Comparison of ENCODE assay signal across 17 cellular contexts in the genomic region with DNA sequence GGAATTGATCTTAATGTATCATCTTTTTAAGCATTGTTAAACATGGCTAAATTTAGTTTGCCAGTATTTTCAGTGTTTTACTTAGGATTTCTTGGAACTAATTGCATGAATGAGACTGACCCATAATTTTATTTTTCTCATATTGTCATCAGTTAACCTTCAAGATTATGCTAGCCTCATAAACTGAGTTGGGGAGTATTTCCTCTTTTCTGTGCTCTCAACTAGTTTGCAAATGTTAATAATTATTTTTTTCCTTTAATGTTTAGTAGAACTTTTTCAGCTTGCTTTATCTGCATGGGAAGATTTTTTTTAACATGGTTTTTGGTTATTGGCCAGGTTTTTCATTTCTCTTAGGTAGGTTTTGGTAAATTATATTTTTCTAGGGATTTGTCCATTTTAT.
"Had no signal": no experiment of that assay in that cellular context is flagged by ENCODE, and none has a peak within 500 bp of the region (broad histone marks: within the 10 kb centered on the region; RNA-seq: fewer than 3 reads in every experiment).

No MANE protein-coding gene starts in this region.

- H3K4me3 Mint-ChIP-seq: activated CD4-positive, alpha-beta T cell treated with anti-CD3 and anti-CD28 coated beads for 36 hours; activated T-helper 1 cell treated with anti-CD3 and anti-CD28 coated beads, Interleukin-12 subunit alpha, Interleukin-12 subunit beta, Interleukin-2, Interleukin-4 antibody, amounts not matched to agents 30 ng/mL and 10 ng/mL and 1 ng/mL, durations not matched to agents 14 hours and 24 hours and 36 hours; effector memory CD8-positive, alpha-beta T cell; naive thymus-derived CD8-positive, alpha-beta T cell; stimulated activated naive B cell treated with anti-CD40 and anti-IgM and Interleukin-4, amounts not matched to agents 10 μg/mL and 1 μg/mL and 100 μg/mL, for 72 hours; WTC11 had no signal

- H3K27ac Mint-ChIP-seq: activated CD4-positive, alpha-beta T cell treated with anti-CD3 and anti-CD28 coated beads for 36 hours; activated naive CD4-positive, alpha-beta T cell treated with anti-CD3 and anti-CD28 coated beads, Interleukin-2, amount 50 U/mL, for 72 hours; activated T-helper 1 cell treated with anti-CD3 and anti-CD28 coated beads, Interleukin-12 subunit alpha, Interleukin-12 subunit beta, Interleukin-2, Interleukin-4 antibody, amounts not matched to agents 30 ng/mL and 10 ng/mL and 1 ng/mL, durations not matched to agents 14 hours and 24 hours and 36 hours; effector memory CD8-positive, alpha-beta T cell; stimulated activated naive B cell treated with anti-CD40 and anti-IgM and Interleukin-4, amounts not matched to agents 10 μg/mL and 1 μg/mL and 100 μg/mL, for 72 hours; WTC11 had no signal

- H3K9me3 ChIP-seq: esophagus squamous epithelium, spleen, upper lobe of right lung had no signal

- H3K27me3 ChIP-seq: esophagus squamous epithelium, spleen, upper lobe of right lung had no signal

- H3K36me3 ChIP-seq: esophagus squamous epithelium, spleen, upper lobe of right lung had no signal

- DNase-seq: activated CD4-positive, alpha-beta T cell treated with anti-CD3 and anti-CD28 coated beads for 36 hours; activated CD4-positive, alpha-beta T cell treated with anti-CD3 and anti-CD28 coated beads, Interleukin-2, amount 50 U/mL, for 48 hours; activated gamma-delta T cell treated with Interleukin-2 at 50 U/mL for 16 hours; activated T-cell treated with anti-CD3 and anti-CD28 coated beads for 4 hours; caudate nucleus; effector memory CD8-positive, alpha-beta T cell; esophagus squamous epithelium; mesenchymal stem cell; naive thymus-derived CD8-positive, alpha-beta T cell; retina; spleen; stimulated activated CD4-positive, alpha-beta T cell treated with anti-CD3 and anti-CD28 coated beads, Interleukin-4, amount 100 ng/mL, for 4 hours; stimulated activated naive B cell treated with anti-CD40 and anti-IgM and Interleukin-4, amounts not matched to agents 10 μg/mL and 1 μg/mL and 100 μg/mL, for 72 hours; upper lobe of right lung had no signal

- H3K4me3 ChIP-seq: esophagus squamous epithelium, spleen, upper lobe of right lung had no signal

- H3K9me3 Mint-ChIP-seq: effector memory CD8-positive, alpha-beta T cell; naive thymus-derived CD8-positive, alpha-beta T cell; WTC11 had no signal

- H3K27me3 Mint-ChIP-seq: activated CD4-positive, alpha-beta T cell treated with anti-CD3 and anti-CD28 coated beads for 36 hours; naive thymus-derived CD8-positive, alpha-beta T cell; stimulated activated naive B cell treated with anti-CD40 and anti-IgM and Interleukin-4, amounts not matched to agents 10 μg/mL and 1 μg/mL and 100 μg/mL, for 72 hours had no signal

- H3K4me1 Mint-ChIP-seq: activated CD4-positive, alpha-beta T cell treated with anti-CD3 and anti-CD28 coated beads for 36 hours; WTC11 had no signal

- ATAC-seq: activated CD4-positive, alpha-beta T cell treated with anti-CD3 and anti-CD28 coated beads for 36 hours; activated naive CD4-positive, alpha-beta T cell treated with anti-CD3 and anti-CD28 coated beads, Interleukin-2, amount 50 U/mL, for 72 hours; effector memory CD8-positive, alpha-beta T cell; naive thymus-derived CD8-positive, alpha-beta T cell; stimulated activated naive B cell treated with anti-CD40 and anti-IgM and Interleukin-4, amounts not matched to agents 10 μg/mL and 1 μg/mL and 100 μg/mL, for 72 hours had no signal

- H3K4me1 ChIP-seq: esophagus squamous epithelium, upper lobe of right lung had no signal

- H3K36me3 Mint-ChIP-seq: naive thymus-derived CD8-positive, alpha-beta T cell; stimulated activated naive B cell treated with anti-CD40 and anti-IgM and Interleukin-4, amounts not matched to agents 10 μg/mL and 1 μg/mL and 100 μg/mL, for 72 hours; WTC11 had no signal

- H3K27ac ChIP-seq: esophagus squamous epithelium, spleen, upper lobe of right lung had no signal
